12 cellular contexts compared by ENCODE assay signal in the genomic region with DNA sequence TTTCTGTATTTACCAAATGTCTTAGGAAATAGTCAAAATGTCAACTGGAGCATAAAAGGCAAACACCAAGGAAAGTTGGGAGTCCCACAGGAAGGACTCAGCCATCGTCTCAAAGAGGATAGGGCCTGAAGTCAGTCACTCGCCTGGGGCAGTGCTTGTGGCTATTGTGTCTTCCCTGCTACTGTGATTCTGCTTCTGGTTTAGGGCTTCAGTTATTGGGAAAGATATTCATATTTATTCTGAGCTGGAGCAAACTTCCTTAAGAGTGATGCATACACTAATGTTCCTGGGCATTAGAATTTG.
DNase-seq lines count a peak whose midpoint lies in the region; ATAC-seq, FAIRE-seq and TF ChIP-seq lines count a peak whose summit lies in the region.
"Had no signal": no experiment of that assay in that cellular context is flagged by ENCODE, and none has a peak within 500 bp of the region (broad histone marks: within the 10 kb centered on the region; RNA-seq: fewer than 3 reads in every experiment).

No MANE protein-coding gene starts in this region.

- ATAC-seq in A549 (peak; percentile 27 to 63; a peak in 4 of 6 replicates), GM18870 (IDR thresholded peaks at IDR 0.05; ENCODE audit: unreplicated experiment) (peak; percentile 8), GM21737 (IDR thresholded peaks at IDR 0.05; ENCODE audit: unreplicated experiment) (peak; percentile 18), HG03457 (IDR thresholded peaks at IDR 0.05; ENCODE audit: unreplicated experiment) (no peak), HG03025 (IDR thresholded peaks at IDR 0.05; ENCODE audit: low FRiP score, unreplicated experiment) (no peak)

- intact Hi-C loops in esophagus squamous epithelium (cut with DNase I) = no loop called here

- peak in 1 of 2 experiments; percentile 24; a peak in 1 of 5 replicates for TF ChIP-seq RAD21 in A549 (conservative IDR thresholded peaks at IDR 0.05 in 1 of 2, IDR thresholded peaks at IDR 0.05 in 1 of 2)

- H3K4me3 ChIP-seq in A549 (no peak overlapping the region), KMS-11 (IDR thresholded peaks at IDR 0.05; ENCODE audit: insufficient read depth, low read depth, low read length) (no peak overlapping the region), esophagus squamous epithelium (no peak overlapping the region)
- no peak overlapping the region for H3K4me3 ChIP-seq in effector memory CD4-positive, alpha-beta T cell (ENCODE audit: insufficient read depth, low read depth, low read length, poor library complexity, severe bottlenecking)
- H3K4me3 ChIP-seq: transverse colon had no signal

- H2AFZ ChIP-seq in KMS-11 (ENCODE audit: low read depth) = no peak overlapping the region

- DNase-seq in A549 (ENCODE audit: low read depth in 1 of 2, low spot score in 1 of 2) (no peak), esophagus squamous epithelium (lab: John Stamatoyannopoulos, UW) (no peak)
- no peak for DNase-seq in effector memory CD4-positive, alpha-beta T cell
- DNase-seq: activated effector memory CD4-positive, alpha-beta T cell treated with anti-CD3 and anti-CD28 coated beads, Interleukin-2, amount 50 U/mL, for 16 hours; cortex of kidney; occipital lobe had no signal

- no peaks in the 10 kb centered on the region for H3K79me2 ChIP-seq in KMS-11 (ENCODE audit: insufficient read depth, low read depth)

- H3K27ac ChIP-seq in A549 (no peak overlapping the region; a peak in 1 of 6 replicates), KMS-11 (no peak overlapping the region), esophagus squamous epithelium (no peak overlapping the region)
- H3K27ac ChIP-seq in effector memory CD4-positive, alpha-beta T cell (ENCODE audit: insufficient read depth, low read length, poor library complexity, severe bottlenecking) = no peak overlapping the region
- H3K27ac ChIP-seq: transverse colon had no signal

- TF ChIP-seq POLR2A in A549 (IDR thresholded peaks at IDR 0.05; ENCODE audit: low read length) (no peak), esophagus squamous epithelium (IDR thresholded peaks at IDR 0.05) (no peak)

- H3K4me1 ChIP-seq in A549 = peaks cover 17% of the 10 kb centered on the region
- no peaks in the 10 kb centered on the region for H3K4me1 ChIP-seq in KMS-11 (ENCODE audit: low read depth, poor library complexity, severe bottlenecking)
- no peaks in the 10 kb centered on the region for H3K4me1 ChIP-seq in esophagus squamous epithelium
- no peaks in the 10 kb centered on the region for H3K4me1 ChIP-seq in effector memory CD4-positive, alpha-beta T cell (ENCODE audit: control insufficient read depth, insufficient read depth, low read length, poor library complexity, severe bottlenecking)

- no peaks in the 10 kb centered on the region for H3K9me3 ChIP-seq in A549
- no peaks in the 10 kb centered on the region for H3K9me3 ChIP-seq in esophagus squamous epithelium
- no peaks in the 10 kb centered on the region for H3K9me3 ChIP-seq in effector memory CD4-positive, alpha-beta T cell (ENCODE audit: control insufficient read depth, low read length)
- H3K9me3 ChIP-seq: transverse colon had no signal

- no peaks in the 10 kb centered on the region for H3K27me3 ChIP-seq in KMS-11 (ENCODE audit: insufficient read depth, low read depth)
- H3K27me3 ChIP-seq in esophagus squamous epithelium = no peaks in the 10 kb centered on the region
- no peaks in the 10 kb centered on the region for H3K27me3 ChIP-seq in effector memory CD4-positive, alpha-beta T cell (replicated peaks; ENCODE audit: control insufficient read depth, insufficient read depth, low read length, poor library complexity, severe bottlenecking)
- H3K27me3 ChIP-seq: transverse colon had no signal

- no peak overlapping the region for H3K4me2 ChIP-seq in A549
- no peak overlapping the region for H3K4me2 ChIP-seq in KMS-11

- no peaks in the 10 kb centered on the region for H3K36me3 ChIP-seq in KMS-11 (ENCODE audit: insufficient read depth)
- H3K36me3 ChIP-seq in esophagus squamous epithelium = no peaks in the 10 kb centered on the region
- no peaks in the 10 kb centered on the region for H3K36me3 ChIP-seq in effector memory CD4-positive, alpha-beta T cell (ENCODE audit: control insufficient read depth, insufficient read depth, low read length)
- H3K36me3 ChIP-seq: transverse colon had no signal

- no peak for FAIRE-seq in A549 (lab: Jason Lieb, UNC)

- TF ChIP-seq EP300 in A549 (IDR thresholded peaks at IDR 0.05) = no peak

- H3K9ac ChIP-seq in KMS-11 = no peak overlapping the region

- POLR2A ChIA-PET in A549 (lab: Yijun Ruan, JAX) = no interaction called here

- TF ChIP-seq CTCF in A549 (IDR thresholded peaks at IDR 0.05) (peak; percentile 25; the same call in 2 of the 3 replicates), KMS-11 (conservative IDR thresholded peaks at IDR 0.05; ENCODE audit: low read depth, low read length) (0 out of 2 replicates have a peak, but pooled peaks have one; percentile 31), esophagus squamous epithelium (IDR thresholded peaks at IDR 0.05) (no peak)

- WGBS in A549 (ENCODE audit: missing lambda C conversion rate) = 48% methylated on average over 2 of the region's 2 CpGs
- WGBS in esophagus squamous epithelium, 2 donors = 61 to 71% methylated on average over 2 of the region's 2 CpGs

- no peaks in the 10 kb centered on the region for H4K20me1 ChIP-seq in KMS-11 (ENCODE audit: insufficient read depth)

- CTCF ChIA-PET in A549 (lab: Yijun Ruan, JAX) = interaction anchor here (0.6 to 1.2 kb wide), 6 partner anchors 8 to 181 kb away, joined by 3 to 4 read pairs (median 3); no protein-coding TSS in a partner anchor

TF ChIP-seq in A549, 52 proteins besides CTCF, POLR2A, EP300 and RAD21:
- TF ChIP-seq NR3C1 (IDR thresholded peaks at IDR 0.05) (no peak), HES2 (IDR thresholded peaks at IDR 0.05) (no peak), CHD2 (IDR thresholded peaks at IDR 0.05; ENCODE audit: low read length, partially characterized antibody) (no peak), NFE2L2 (conservative IDR thresholded peaks at IDR 0.05; ENCODE audit: low read length) (no peak), RNF2 (IDR thresholded peaks at IDR 0.05; ENCODE audit: borderline replicate concordance, low read depth) (no peak), JUNB (IDR thresholded peaks at IDR 0.05) (no peak), KDM1A (IDR thresholded peaks at IDR 0.05; ENCODE audit: low read depth) (no peak), ZC3H11A (IDR thresholded peaks at IDR 0.05) (no peak), NPAS2 (CRISPR knock-in tag; IDR thresholded peaks at IDR 0.05; ENCODE audit: borderline replicate concordance) (no peak), HOXB5 (CRISPR knock-in tag; IDR thresholded peaks at IDR 0.05) (no peak), E2F6 (IDR thresholded peaks at IDR 0.05; ENCODE audit: borderline replicate concordance, low read depth) (no peak), ZFP36 (IDR thresholded peaks at IDR 0.05; ENCODE audit: borderline replicate concordance, partially characterized antibody) (no peak), RCOR1 (IDR thresholded peaks at IDR 0.05; ENCODE audit: low read depth, low read length) (no peak), ZSCAN20 (CRISPR knock-in tag; IDR thresholded peaks at IDR 0.05) (no peak)

Comparison
In these comparisons a context has a peak if more than half of its experiments do, and no peak if none do; other contexts are left out.
1. ATAC-seq: peak in A549 (2 of 2), GM18870 (single experiment) and GM21737 (single experiment); none in HG03457 (single experiment) and HG03025 (single experiment).
2. CTCF ChIP-seq: peak in A549 (single experiment) and KMS-11 (single experiment); none in esophagus squamous epithelium (0 of 6).